Comparison of ENCODE assay signal across 7 cellular contexts in genomic region chr6:69846312-69846711, GRCh38. TPM values are rescaled to one million over a fixed set of nuclear protein-coding genes. Genes with fewer than 3 reads are reported as not detected.
"Had no signal": no experiment of that assay in that cellular context is flagged by ENCODE, and none has a peak within 500 bp of the region (broad histone marks: within the 10 kb centered on the region; RNA-seq: fewer than 3 reads in every experiment).

No MANE protein-coding gene starts in this region.

- H3K4me3 ChIP-seq: GM12878 had no signal

- DNase-seq: GDM1, GF-D8 had no signal

- ATAC-seq: GM12878 had no signal

- FAIRE-seq: GM12878, GM12891, GM12892, GM19239 had no signal

RNA-seq across cellular contexts. Expression of gene COL19A1, which starts 20.0 kb away (rescaled TPM):
- total RNA-seq: G401 had no signal
